15 cellular contexts compared by ENCODE assay signal in the genomic region with DNA sequence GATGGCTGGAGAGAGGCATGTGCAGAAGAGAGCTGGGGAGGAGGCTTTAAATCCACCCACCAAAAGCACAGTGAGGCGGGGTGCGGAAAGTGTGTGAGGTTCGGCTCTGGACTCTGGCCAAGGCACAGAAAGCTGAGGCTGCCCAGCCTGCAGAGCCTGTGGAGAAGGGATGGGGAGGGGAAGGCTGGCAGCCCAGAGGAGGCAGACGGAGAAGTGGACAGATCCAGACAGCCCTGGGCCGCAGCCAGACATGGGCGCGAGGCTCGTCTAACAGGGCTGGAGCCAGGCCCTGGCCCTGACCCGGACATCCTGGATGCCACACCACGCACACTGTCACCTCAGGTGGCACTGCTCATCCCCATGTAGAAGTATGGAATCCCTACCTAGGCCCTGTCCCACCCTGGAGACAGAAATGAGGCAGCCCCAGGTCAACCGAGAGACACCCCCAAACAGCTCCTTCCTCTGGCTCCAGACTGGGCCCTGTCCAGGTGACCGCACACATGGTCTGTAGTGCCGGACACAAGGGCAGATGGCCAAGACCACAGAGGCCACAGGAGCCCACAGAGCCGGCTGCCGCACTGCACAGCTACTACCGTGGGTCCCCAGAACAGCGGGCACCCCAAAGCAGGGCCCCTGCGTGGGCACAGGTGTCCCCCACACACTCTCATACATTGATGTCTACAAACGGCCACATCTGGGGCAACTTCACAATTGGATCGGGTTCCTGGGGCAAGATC. TPM values are rescaled to one million over a fixed set of nuclear protein-coding genes. Genes with fewer than 3 reads are reported as not detected.
A peak's percentile ranks its signal among the peaks of the same experiment; 100 is the strongest.
DNase-seq lines count a peak whose midpoint lies in the region; ATAC-seq and TF ChIP-seq lines count a peak whose summit lies in the region.
"Had no signal": no experiment of that assay in that cellular context is flagged by ENCODE, and none has a peak within 500 bp of the region (broad histone marks: within the 10 kb centered on the region; RNA-seq: fewer than 3 reads in every experiment).

No MANE protein-coding gene starts in this region.

- H3K4me3 Mint-ChIP-seq in brain = peak overlapping the region in 2 of 5 experiments; percentile 25 to 69
- no peak overlapping the region for H3K4me3 Mint-ChIP-seq in progenitor cell of endocrine pancreas (ENCODE audit: low read depth)
- H3K4me3 Mint-ChIP-seq in activated T-helper 17 cell treated with anti-CD3 and anti-CD28 coated beads, Interleukin-2, amount 50 U/mL, for 72 hours = no peak overlapping the region
- H3K4me3 Mint-ChIP-seq: activated CD8-positive, alpha-beta T cell treated with anti-CD3 and anti-CD28 coated beads for 36 hours; activated naive CD8-positive, alpha-beta T cell treated with anti-CD3 and anti-CD28 coated beads, Interleukin-2, amount 10 ng/mL, durations not matched to agents 7 days and 5 days; mesothelial cell of epicardium had no signal

- DNase-seq in C1 segment of cervical spinal cord (lab: John Stamatoyannopoulos, UW) (peak in 8 of 14 donors; percentile 26 to 89 (median 38)), right cardiac atrium (peak; percentile 66 to 85 (median 81)), progenitor cell of endocrine pancreas (ENCODE audit: low spot score, unreplicated experiment) (no peak), NCI-H2171 (lab: John Stamatoyannopoulos, UW) (no peak), NCI-H2029 treated with DMSO at 0.1 percent for 48 hours (lab: John Stamatoyannopoulos, UW) (no peak), lower leg skin (ENCODE audit: low spot score in 2 of 2) (no peak)
- DNase-seq: activated CD8-positive, alpha-beta T cell treated with anti-CD3 and anti-CD28 coated beads for 36 hours; activated naive CD8-positive, alpha-beta T cell treated with anti-CD3 and anti-CD28 coated beads, Interleukin-2, amount 10 ng/mL, durations not matched to agents 7 days and 5 days; effector CD4-positive, alpha-beta T cell; NCI-H2029; T-helper 2 cell had no signal

- H3K27me3 ChIP-seq in right cardiac atrium (ENCODE audit: control insufficient read depth, insufficient read depth) = no peaks in the 10 kb centered on the region

- no peak overlapping the region for H3K4me3 ChIP-seq in right cardiac atrium (ENCODE audit: low read length)
- H3K4me3 ChIP-seq in lower leg skin (ENCODE audit: low read depth, poor library complexity, severe bottlenecking) = no peak overlapping the region
- H3K4me3 ChIP-seq: skin epidermis had no signal

- peak overlapping the region; percentile 4 for H3K27ac ChIP-seq in right cardiac atrium (ENCODE audit: low read length)

- H3K4me1 ChIP-seq in right cardiac atrium (ENCODE audit: control insufficient read depth, insufficient read depth, low read length) = peaks cover 26% of the 10 kb centered on the region

- peak; percentile 69 to 71 for ATAC-seq in right cardiac atrium
- ATAC-seq in activated T-helper 17 cell treated with anti-CD3 and anti-CD28 coated beads, Interleukin-2, amount 50 U/mL, for 72 hours (replicated peaks) = no peak
- ATAC-seq: activated CD8-positive, alpha-beta T cell treated with anti-CD3 and anti-CD28 coated beads for 36 hours had no signal

- H3K27me3 Mint-ChIP-seq in brain (no peaks in the 10 kb centered on the region), progenitor cell of endocrine pancreas (no peaks in the 10 kb centered on the region)
- no peaks in the 10 kb centered on the region for H3K27me3 Mint-ChIP-seq in activated T-helper 17 cell treated with anti-CD3 and anti-CD28 coated beads, Interleukin-2, amount 50 U/mL, for 72 hours
- H3K27me3 Mint-ChIP-seq: activated CD8-positive, alpha-beta T cell treated with anti-CD3 and anti-CD28 coated beads for 36 hours; activated naive CD8-positive, alpha-beta T cell treated with anti-CD3 and anti-CD28 coated beads, Interleukin-2, amount 10 ng/mL, durations not matched to agents 7 days and 5 days had no signal

- peaks cover 10% of the 10 kb centered on the region for H3K36me3 Mint-ChIP-seq in brain
- peaks cover 6% of the 10 kb centered on the region for H3K36me3 Mint-ChIP-seq in progenitor cell of endocrine pancreas (ENCODE audit: insufficient read depth)
- H3K36me3 Mint-ChIP-seq in activated T-helper 17 cell treated with anti-CD3 and anti-CD28 coated beads, Interleukin-2, amount 50 U/mL, for 72 hours (ENCODE audit: low read depth) = peaks cover 6% of the 10 kb centered on the region

- H3K9me3 Mint-ChIP-seq in brain (no peaks in the 10 kb centered on the region), progenitor cell of endocrine pancreas (ENCODE audit: low read depth) (no peaks in the 10 kb centered on the region)
- no peaks in the 10 kb centered on the region for H3K9me3 Mint-ChIP-seq in activated T-helper 17 cell treated with anti-CD3 and anti-CD28 coated beads, Interleukin-2, amount 50 U/mL, for 72 hours
- H3K9me3 Mint-ChIP-seq: activated CD8-positive, alpha-beta T cell treated with anti-CD3 and anti-CD28 coated beads for 36 hours; mesothelial cell of epicardium had no signal

- intact Hi-C loops in right cardiac atrium (cut with DNase I) = no loop called here
- intact Hi-C loops in lower leg skin (cut with DNase I; ENCODE audit: low total_unique reads) = loop anchor here (10.0 kb wide), 1 partner anchor 218 kb away; no protein-coding TSS in a partner anchor

- no peak for TF ChIP-seq CTCF in brain (conservative IDR thresholded peaks at IDR 0.05)
- TF ChIP-seq CTCF in progenitor cell of endocrine pancreas (IDR thresholded peaks at IDR 0.05; ENCODE audit: unreplicated experiment) = no peak
- TF ChIP-seq CTCF in lower leg skin (IDR thresholded peaks at IDR 0.05) = no peak

- peaks cover 47% of the 10 kb centered on the region for H3K4me1 Mint-ChIP-seq in brain
- H3K4me1 Mint-ChIP-seq in progenitor cell of endocrine pancreas (ENCODE audit: low read depth) = peaks cover 8% of the 10 kb centered on the region
- peaks cover 8% of the 10 kb centered on the region for H3K4me1 Mint-ChIP-seq in activated T-helper 17 cell treated with anti-CD3 and anti-CD28 coated beads, Interleukin-2, amount 50 U/mL, for 72 hours

- no peak for TF ChIP-seq POLR2A in lower leg skin (IDR thresholded peaks at IDR 0.05)

- H3K27ac Mint-ChIP-seq in brain (peak overlapping the region; percentile 72 to 96 (median 93)), progenitor cell of endocrine pancreas (peak overlapping the region; percentile 64)
- H3K27ac Mint-ChIP-seq in activated T-helper 17 cell treated with anti-CD3 and anti-CD28 coated beads, Interleukin-2, amount 50 U/mL, for 72 hours = no peak overlapping the region
- H3K27ac Mint-ChIP-seq: activated CD8-positive, alpha-beta T cell treated with anti-CD3 and anti-CD28 coated beads for 36 hours; activated naive CD8-positive, alpha-beta T cell treated with anti-CD3 and anti-CD28 coated beads, Interleukin-2, amount 10 ng/mL, durations not matched to agents 7 days and 5 days; mesothelial cell of epicardium had no signal

- H3K9me3 ChIP-seq in right cardiac atrium (ENCODE audit: control insufficient read depth, low read length) = no peaks in the 10 kb centered on the region

- 57% methylated on average over 20 of the region's 20 CpGs for WGBS in right cardiac atrium
- WGBS in lower leg skin, 2 donors = 49 to 65% methylated on average over 14 to 20 of the region's 20 CpGs

RNA-seq across cellular contexts. Expression of a gene that starts 16.6 kb away (rescaled TPM):
- 37.6 TPM for polyA plus RNA-seq in brain (ENCODE audit: insufficient read depth, low read depth, low replicate concordance)
- 10 to 100 TPM; 35.0 to 45.0 (median 42.0) TPM for total RNA-seq in right cardiac atrium
- 40.0 TPM for polyA plus RNA-seq in right cardiac atrium
- total RNA-seq in progenitor cell of endocrine pancreas = 30.4 and 33.3 TPM in 2 replicates
- 10 to 100 TPM; 24.5 to 26.7 TPM for total RNA-seq in activated T-helper 17 cell treated with anti-CD3 and anti-CD28 coated beads, Interleukin-2, amount 50 U/mL, for 72 hours
- 100 to 1,000 TPM in 1 of 4 donors, 10 to 100 TPM in 3; 84.8 to 126 (median 93.8) TPM for total RNA-seq in lower leg skin

Comparison
In these comparisons a context has a peak if more than half of its experiments do, and no peak if none do; other contexts are left out.
1. DNase-seq: peak in C1 segment of cervical spinal cord (8 of 14) and right cardiac atrium (3 of 3); none in progenitor cell of endocrine pancreas (single experiment), NCI-H2171 (single experiment), NCI-H2029 treated with DMSO at 0.1 percent for 48 hours (single experiment) and lower leg skin (0 of 2).